27 cellular contexts compared by ENCODE assay signal in the genomic region with DNA sequence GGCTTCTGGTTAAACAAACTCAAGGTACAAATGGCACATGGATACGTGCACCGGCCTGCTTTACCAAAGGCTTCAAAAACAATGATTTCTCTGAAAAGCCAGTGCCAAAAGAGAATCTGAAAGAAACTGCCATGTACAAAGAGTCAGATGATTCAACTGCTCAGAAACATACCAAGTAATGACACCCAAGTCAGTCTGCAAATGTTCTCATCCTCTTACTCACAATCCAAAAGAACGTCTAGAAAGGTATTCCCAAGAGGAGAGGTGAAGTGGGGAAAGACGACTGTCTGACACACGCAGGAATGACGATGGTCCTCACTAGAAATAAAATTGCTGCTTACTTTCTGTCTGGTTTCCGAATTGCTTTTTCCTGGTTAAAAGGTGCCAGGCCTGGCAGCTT. TPM values are rescaled to one million over a fixed set of nuclear protein-coding genes. Genes with fewer than 3 reads are reported as not detected.
A peak's percentile ranks its signal among the peaks of the same experiment; 100 is the strongest.
DNase-seq lines count a peak whose midpoint lies in the region; ATAC-seq and TF ChIP-seq lines count a peak whose summit lies in the region.
"Had no signal": no experiment of that assay in that cellular context is flagged by ENCODE, and none has a peak within 500 bp of the region (broad histone marks: within the 10 kb centered on the region; RNA-seq: fewer than 3 reads in every experiment).

No MANE protein-coding gene starts in this region.

- no peak overlapping the region for H3K4me3 ChIP-seq in CD4-positive, CD25-positive, alpha-beta regulatory T cell (ENCODE audit: low read depth, low read length)
- H3K4me3 ChIP-seq in epithelial cell of esophagus (ENCODE audit: low read length) (no peak overlapping the region), esophagus muscularis mucosa (no peak overlapping the region), coronary artery (no peak overlapping the region)
- H3K4me3 ChIP-seq: GM23338, ovary, Peyer's patch, thoracic aorta had no signal

- no peak for ATAC-seq in CD4-positive, CD25-positive, alpha-beta regulatory T cell (ENCODE audit: low read depth in 2 of 2)
- ATAC-seq in T-cell (replicated peaks in 1 of 4) = no peak
- ATAC-seq: GM23338, left lobe of liver had no signal

- no peaks in the 10 kb centered on the region for H3K9me3 ChIP-seq in CD4-positive, CD25-positive, alpha-beta regulatory T cell (ENCODE audit: control insufficient read depth in 2 of 2, low read length in 2 of 2)
- no peaks in the 10 kb centered on the region for H3K9me3 ChIP-seq in esophagus muscularis mucosa
- H3K9me3 ChIP-seq: ovary, Peyer's patch, thoracic aorta had no signal

- POLR2A ChIA-PET in T-cell (lab: Charles Lee) = no interaction called here

- no peak for DNase-seq in activated CD4-positive, alpha-beta T cell treated with anti-CD3 and anti-CD28 coated beads, Interleukin-2, amount 10 ng/mL, durations not matched to agents 24 days and 14 days
- no peak for DNase-seq in activated CD4-positive, alpha-beta T cell treated with anti-CD3 and anti-CD28 coated beads for 48 hours
- no peak for DNase-seq in CD4-positive, CD25-positive, alpha-beta regulatory T cell
- DNase-seq in T-cell (no peak), epithelial cell of esophagus (ENCODE audit: low read depth) (peak; percentile 64), esophagus muscularis mucosa (ENCODE audit: extremely low spot score) (no peak), coronary artery (ENCODE audit: low spot score) (no peak)
- no peak for DNase-seq in central memory CD4-positive, alpha-beta T cell
- DNase-seq: 8988T; activated CD4-positive, alpha-beta T cell treated with anti-CD3 and anti-CD28 coated beads for 4 hours; activated CD8-positive, alpha-beta memory T cell treated with anti-CD3 and anti-CD28 coated beads, Interleukin-2, amount 50 U/mL, for 4 hours; amygdala; C1 segment of cervical spinal cord; Calu3; DMS79; NCI-H1048; NCI-H1694; ovary; Peyer's patch; small intestine had no signal

- WGBS in esophagus muscularis mucosa = 94% methylated on average over 7 of the region's 7 CpGs

- TF ChIP-seq EP300 in esophagus muscularis mucosa (IDR thresholded peaks at IDR 0.05) = no peak

- intact Hi-C loops in activated CD4-positive, alpha-beta T cell treated with anti-CD3 and anti-CD28 coated beads, Interleukin-2, amount 10 ng/mL, durations not matched to agents 24 days and 14 days (cut with micrococcal nuclease) = no loop called here
- intact Hi-C loops in esophagus muscularis mucosa (cut with DNase I) = no loop called here

- no peaks in the 10 kb centered on the region for H3K27me3 ChIP-seq in CD4-positive, CD25-positive, alpha-beta regulatory T cell (ENCODE audit: control insufficient read depth, insufficient read depth, low read length)
- H3K27me3 ChIP-seq in esophagus muscularis mucosa = no peaks in the 10 kb centered on the region
- H3K27me3 ChIP-seq: ovary, Peyer's patch had no signal

- no peak overlapping the region for H3K4me3 Mint-ChIP-seq in activated CD4-positive, alpha-beta T cell treated with anti-CD3 and anti-CD28 coated beads, Interleukin-2, amount 10 ng/mL, durations not matched to agents 24 days and 14 days
- H3K4me3 Mint-ChIP-seq in CD4-positive, CD25-positive, alpha-beta regulatory T cell = no peak overlapping the region
- no peak overlapping the region for H3K4me3 Mint-ChIP-seq in T-cell
- H3K4me3 Mint-ChIP-seq: GM23338; neural crest cell; stimulated activated naive CD8-positive, alpha-beta T cell treated with anti-CD3 and anti-CD28 coated beads, Interleukin-15, Interleukin-2, amounts not matched to agents 100 ng/mL and 50 ng/mL, for 24 hours had no signal

- TF ChIP-seq CTCF in epithelial cell of esophagus (IDR thresholded peaks at IDR 0.05; ENCODE audit: insufficient read depth, low read depth, low read length, missing control alignments) (no peak), esophagus muscularis mucosa (IDR thresholded peaks at IDR 0.05) (no peak), coronary artery (IDR thresholded peaks at IDR 0.05) (no peak)

- peaks cover 47% of the 10 kb centered on the region for H3K36me3 ChIP-seq in CD4-positive, CD25-positive, alpha-beta regulatory T cell (ENCODE audit: control insufficient read depth, insufficient read depth, low read length)
- H3K36me3 ChIP-seq in esophagus muscularis mucosa = no peaks in the 10 kb centered on the region
- H3K36me3 ChIP-seq: ovary, Peyer's patch, thoracic aorta had no signal

- H3K4me1 Mint-ChIP-seq in activated CD4-positive, alpha-beta T cell treated with anti-CD3 and anti-CD28 coated beads, Interleukin-2, amount 10 ng/mL, durations not matched to agents 24 days and 14 days = peaks cover 74% of the 10 kb centered on the region
- H3K4me1 Mint-ChIP-seq in CD4-positive, CD25-positive, alpha-beta regulatory T cell = peaks cover 0 to 68% (median 30%) of the 10 kb centered on the region in 4 donors
- peaks cover 79 to 88% (median 80%) of the 10 kb centered on the region in 3 donors for H3K4me1 Mint-ChIP-seq in T-cell

- H3K9me3 Mint-ChIP-seq in activated CD4-positive, alpha-beta T cell treated with anti-CD3 and anti-CD28 coated beads, Interleukin-2, amount 10 ng/mL, durations not matched to agents 24 days and 14 days = no peaks in the 10 kb centered on the region
- H3K9me3 Mint-ChIP-seq in CD4-positive, CD25-positive, alpha-beta regulatory T cell = no peaks in the 10 kb centered on the region
- H3K9me3 Mint-ChIP-seq in T-cell = no peaks in the 10 kb centered on the region
- H3K9me3 Mint-ChIP-seq: GM23338; neural crest cell; stimulated activated naive CD8-positive, alpha-beta T cell treated with anti-CD3 and anti-CD28 coated beads, Interleukin-15, Interleukin-2, amounts not matched to agents 100 ng/mL and 50 ng/mL, for 24 hours had no signal

- peak overlapping the region; percentile 55 for H3K27ac Mint-ChIP-seq in activated CD4-positive, alpha-beta T cell treated with anti-CD3 and anti-CD28 coated beads, Interleukin-2, amount 10 ng/mL, durations not matched to agents 24 days and 14 days
- peak overlapping the region in 2 of 3 donors; percentile 11 to 38 for H3K27ac Mint-ChIP-seq in CD4-positive, CD25-positive, alpha-beta regulatory T cell
- H3K27ac Mint-ChIP-seq in T-cell = peak overlapping the region; percentile 16 to 45
- H3K27ac Mint-ChIP-seq: GM23338; stimulated activated naive CD8-positive, alpha-beta T cell treated with anti-CD3 and anti-CD28 coated beads, Interleukin-15, Interleukin-2, amounts not matched to agents 100 ng/mL and 50 ng/mL, for 24 hours had no signal

- no peaks in the 10 kb centered on the region for H3K27me3 Mint-ChIP-seq in activated CD4-positive, alpha-beta T cell treated with anti-CD3 and anti-CD28 coated beads, Interleukin-2, amount 10 ng/mL, durations not matched to agents 24 days and 14 days
- H3K27me3 Mint-ChIP-seq in CD4-positive, CD25-positive, alpha-beta regulatory T cell = no peaks in the 10 kb centered on the region
- H3K27me3 Mint-ChIP-seq in T-cell = no peaks in the 10 kb centered on the region
- H3K27me3 Mint-ChIP-seq: stimulated activated naive CD8-positive, alpha-beta T cell treated with anti-CD3 and anti-CD28 coated beads, Interleukin-15, Interleukin-2, amounts not matched to agents 100 ng/mL and 50 ng/mL, for 24 hours had no signal

- H3K36me3 Mint-ChIP-seq in activated CD4-positive, alpha-beta T cell treated with anti-CD3 and anti-CD28 coated beads, Interleukin-2, amount 10 ng/mL, durations not matched to agents 24 days and 14 days (ENCODE audit: low read depth) = peaks cover 79% of the 10 kb centered on the region
- H3K36me3 Mint-ChIP-seq in CD4-positive, CD25-positive, alpha-beta regulatory T cell = peaks cover 42% of the 10 kb centered on the region
- H3K36me3 Mint-ChIP-seq in T-cell = peaks cover 59% of the 10 kb centered on the region

- CTCF ChIA-PET in T-cell (lab: Charles Lee) = interaction anchor here in 1 of 2 donors (0.6 kb wide), 1 partner anchor 54 kb away, joined by 5 read pairs; no protein-coding TSS in a partner anchor

- peaks cover 23% of the 10 kb centered on the region for H3K4me1 ChIP-seq in CD4-positive, CD25-positive, alpha-beta regulatory T cell (ENCODE audit: control insufficient read depth, insufficient read depth, low read length, poor library complexity, severe bottlenecking)
- H3K4me1 ChIP-seq in esophagus muscularis mucosa = peaks cover 24 to 39% (median 34%) of the 10 kb centered on the region in 4 donors

- TF ChIP-seq POLR2A in esophagus muscularis mucosa (IDR thresholded peaks at IDR 0.05; ENCODE audit: low read depth) = no peak

- H3K27ac ChIP-seq in CD4-positive, CD25-positive, alpha-beta regulatory T cell (ENCODE audit: insufficient read depth, low read length, poor library complexity, severe bottlenecking) = no peak overlapping the region
- H3K27ac ChIP-seq in esophagus muscularis mucosa (replicated peaks in 1 of 4) = no peak overlapping the region
- H3K27ac ChIP-seq in coronary artery = no peak overlapping the region
- H3K27ac ChIP-seq: epithelial cell of prostate, ovary, Peyer's patch, thoracic aorta, VCaP had no signal

RNA-seq across cellular contexts. Expression of a gene that starts 52.9 kb away (rescaled TPM):
- 65.0 and 66.4 TPM in 2 replicates for total RNA-seq in activated CD4-positive, alpha-beta T cell treated with anti-CD3 and anti-CD28 coated beads, Interleukin-2, amount 10 ng/mL, durations not matched to agents 24 days and 14 days
- total RNA-seq in CD4-positive, CD25-positive, alpha-beta regulatory T cell = 56.8 TPM
- 10 to 100 TPM; 11.0 to 17.6 (median 13.5) TPM for polyA plus RNA-seq in CD4-positive, CD25-positive, alpha-beta regulatory T cell
- total RNA-seq in T-cell = 10 to 100 TPM; 49.0 to 75.9 (median 67.0) TPM
- 10 to 100 TPM in 3 of 4 donors, 1 to 10 TPM in 1; 8.8 to 15.6 (median 13.0) TPM for total RNA-seq in esophagus muscularis mucosa
